17 cellular contexts compared by ENCODE assay signal in the genomic region with DNA sequence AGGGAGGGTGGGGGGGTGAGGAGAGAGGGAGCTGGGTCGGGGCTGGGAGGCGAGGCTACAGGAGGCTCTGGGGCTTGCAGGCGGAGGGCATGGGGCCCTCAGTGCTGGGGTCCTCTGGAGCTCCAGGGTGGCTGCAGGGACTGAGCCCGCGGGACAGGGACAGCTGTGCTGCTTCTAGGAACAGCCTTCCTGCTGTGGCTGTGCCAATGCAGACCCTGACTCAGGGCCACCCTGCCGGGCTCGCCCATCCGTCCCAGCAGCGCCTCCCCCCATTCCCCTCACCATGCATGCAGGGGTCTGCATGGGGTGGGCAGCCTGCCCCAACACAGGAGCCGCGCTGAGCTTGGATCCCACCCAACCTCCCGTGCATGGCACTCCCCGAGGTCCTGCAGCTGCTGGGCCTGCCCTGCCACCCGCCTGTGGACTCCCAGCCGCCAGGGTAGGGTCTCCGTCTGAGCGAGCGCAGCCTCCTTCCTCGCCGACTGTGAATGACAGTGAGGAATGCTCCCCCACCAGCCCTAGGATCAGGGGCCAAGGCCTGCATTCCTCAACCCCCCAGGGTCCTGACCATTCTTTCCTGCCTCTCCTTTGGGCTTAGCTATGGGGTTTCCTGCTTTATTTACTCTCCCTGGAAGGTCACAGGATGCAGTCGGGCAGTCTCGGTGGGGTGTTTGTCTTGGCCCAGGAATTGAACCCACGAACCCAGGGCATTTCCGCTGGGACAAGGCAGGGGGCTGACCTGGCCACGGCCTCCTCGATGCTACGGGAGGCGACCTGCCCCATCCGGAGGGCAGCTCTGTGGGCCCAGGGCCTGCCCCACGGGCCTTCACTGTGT. TPM values are rescaled to one million over a fixed set of nuclear protein-coding genes. Genes with fewer than 3 reads are reported as not detected.
DNase-seq lines count a peak whose midpoint lies in the region; ATAC-seq and TF ChIP-seq lines count a peak whose summit lies in the region.
"Had no signal": no experiment of that assay in that cellular context is flagged by ENCODE, and none has a peak within 500 bp of the region (broad histone marks: within the 10 kb centered on the region; RNA-seq: fewer than 3 reads in every experiment).

No MANE protein-coding gene starts in this region.

- no peak for TF ChIP-seq EP300 in SK-N-SH (IDR thresholded peaks at IDR 0.05; ENCODE audit: borderline replicate concordance in 1 of 2, low read depth in 1 of 2, low read length in 1 of 2)

- no peaks in the 10 kb centered on the region for H3K9me2 ChIP-seq in SK-N-SH

- peaks cover 6% of the 10 kb centered on the region for H3K27me3 Mint-ChIP-seq in endothelial cell (ENCODE audit: unreplicated experiment)
- H3K27me3 Mint-ChIP-seq: activated B cell treated with CpG ODN at 0.5 μM for 24 hours; CD4-positive, alpha-beta memory T cell had no signal

- H3K4me2 ChIP-seq in SK-N-SH, result no peak overlapping the region

- H3K9me3 Mint-ChIP-seq in endothelial cell (ENCODE audit: unreplicated experiment), result no peaks in the 10 kb centered on the region
- H3K9me3 Mint-ChIP-seq: activated B cell treated with CpG ODN at 0.5 μM for 24 hours; CD4-positive, alpha-beta memory T cell had no signal

- intact Hi-C loops in left lung (cut with DNase I) (no loop called here), spleen (cut with DNase I; ENCODE audit: low total_unique reads) (no loop called here), thyroid gland (cut with DNase I) (no loop called here)

- TF ChIP-seq CTCF in SK-N-SH (IDR thresholded peaks at IDR 0.05), result no peak
- no peak for TF ChIP-seq CTCF in endothelial cell (IDR thresholded peaks at IDR 0.05; ENCODE audit: unreplicated experiment)
- TF ChIP-seq CTCF in left lung (IDR thresholded peaks at IDR 0.05), result no peak
- no peak for TF ChIP-seq CTCF in spleen (IDR thresholded peaks at IDR 0.05 in 8 of 11, conservative IDR thresholded peaks at IDR 0.05 in 3 of 11)
- TF ChIP-seq CTCF in thyroid gland (IDR thresholded peaks at IDR 0.05), result no peak

- WGBS in SK-N-SH (ENCODE audit: low lambda C conversion rate), result 88% methylated on average over 17 of the region's 30 CpGs
- WGBS in spleen, 5 donors, result 69 to 81% (median 75%) methylated on average over 23 to 30 of the region's 30 CpGs
- 68 to 83% methylated on average over 11 to 18 of the region's 30 CpGs for WGBS in thyroid gland, 2 donors

- H3K79me2 ChIP-seq in SK-N-SH (ENCODE audit: insufficient read depth), result no peaks in the 10 kb centered on the region

- H3K4me3 Mint-ChIP-seq in endothelial cell (ENCODE audit: unreplicated experiment), result no peak overlapping the region
- H3K4me3 Mint-ChIP-seq: activated B cell treated with CpG ODN at 0.5 μM for 24 hours had no signal

- POLR2A ChIA-PET in SK-N-SH (lab: Yijun Ruan, JAX), result interaction anchor here (0.6 kb wide), 1 partner anchor 97 kb away, joined by 3 read pairs; no protein-coding TSS in a partner anchor

- H3K4me1 ChIP-seq in SK-N-SH (ENCODE audit: control insufficient read depth in 1 of 2, insufficient read depth in 2 of 2, low read depth in 1 of 2, low read length in 1 of 2), result peaks cover 0 to 9% of the 10 kb centered on the region in 2 experiments; a peak in 1 of 4 replicates
- peaks cover 11 to 52% of the 10 kb centered on the region in 2 donors for H3K4me1 ChIP-seq in left lung
- H3K4me1 ChIP-seq in spleen, result peaks cover 13 to 67% (median 50%) of the 10 kb centered on the region in 6 donors
- peaks cover 11 to 63% of the 10 kb centered on the region in 2 donors for H3K4me1 ChIP-seq in thyroid gland

- no peaks in the 10 kb centered on the region for H3K9me3 ChIP-seq in SK-N-SH
- H3K9me3 ChIP-seq in left lung, result no peaks in the 10 kb centered on the region
- no peaks in the 10 kb centered on the region for H3K9me3 ChIP-seq in spleen
- H3K9me3 ChIP-seq in thyroid gland, result no peaks in the 10 kb centered on the region
- H3K9me3 ChIP-seq: breast epithelium, Peyer's patch had no signal

- no peaks in the 10 kb centered on the region for H3F3A ChIP-seq in SK-N-SH (replicated peaks; ENCODE audit: insufficient read depth)

- no peak overlapping the region for H3K27ac ChIP-seq in SK-N-SH (ENCODE audit: low read depth in 2 of 2, low read length in 1 of 2)
- H3K27ac ChIP-seq in left lung, result no peak overlapping the region
- peak overlapping the region in 3 of 8 donors; percentile 43 to 75 (median 46) for H3K27ac ChIP-seq in spleen
- no peak overlapping the region for H3K27ac ChIP-seq in thyroid gland
- H3K27ac ChIP-seq: 22Rv1 had no signal

- H3K9ac ChIP-seq in SK-N-SH, result no peak overlapping the region

- peaks cover 3% of the 10 kb centered on the region for H3K36me3 Mint-ChIP-seq in endothelial cell (ENCODE audit: low read depth, unreplicated experiment)
- H3K36me3 Mint-ChIP-seq: CD4-positive, alpha-beta memory T cell had no signal

- no peak overlapping the region for H3K27ac Mint-ChIP-seq in endothelial cell (ENCODE audit: unreplicated experiment)
- H3K27ac Mint-ChIP-seq: activated B cell treated with CpG ODN at 0.5 μM for 24 hours; CD4-positive, alpha-beta memory T cell had no signal

- no peaks in the 10 kb centered on the region for H3K36me3 ChIP-seq in SK-N-SH (replicated peaks in 1 of 2; ENCODE audit: control insufficient read depth in 1 of 2, insufficient read depth in 2 of 2, low read length in 1 of 2)
- no peaks in the 10 kb centered on the region for H3K36me3 ChIP-seq in left lung
- H3K36me3 ChIP-seq in spleen, result peaks cover 0 to 20% (median 0%) of the 10 kb centered on the region in 6 donors
- H3K36me3 ChIP-seq in thyroid gland, result no peaks in the 10 kb centered on the region
- H3K36me3 ChIP-seq: breast epithelium had no signal

- peaks cover 19% of the 10 kb centered on the region for H3K4me1 Mint-ChIP-seq in endothelial cell (ENCODE audit: unreplicated experiment)
- H3K4me1 Mint-ChIP-seq: activated B cell treated with CpG ODN at 0.5 μM for 24 hours had no signal

- DNase-seq in SK-N-SH, result peak; percentile 27
- peak; percentile 34 for DNase-seq in endothelial cell (ENCODE audit: low spot score)
- peak; percentile 27 to 71 for DNase-seq in left lung
- DNase-seq in spleen, result peak; percentile 75
- DNase-seq in thyroid gland, result no peak
- DNase-seq in midbrain (lab: John Stamatoyannopoulos, UW), result no peak
- DNase-seq in activated effector memory CD4-positive, alpha-beta T cell treated with Interleukin-2 at 50 U/mL for 16 hours, result no peak
- DNase-seq: activated B cell treated with CpG ODN at 0.5 μM for 24 hours; activated naive CD4-positive, alpha-beta T cell; CD4-positive, alpha-beta memory T cell; effector CD8-positive, alpha-beta T cell; NCI-H1694 treated with DMSO at 0.1 percent for 48 hours; NCI-H510A treated with DMSO at 0.1 percent for 48 hours had no signal

- ATAC-seq in SK-N-SH treated with all-trans-retinoic acid at 6 μM for 48 hours (no peak), left lung (no peak)

- H2AFZ ChIP-seq in SK-N-SH (ENCODE audit: low read depth), result no peak overlapping the region

- TF ChIP-seq RAD21 in SK-N-SH (IDR thresholded peaks at IDR 0.05; ENCODE audit: low read length), result no peak

- CTCF ChIA-PET in SK-N-SH (lab: Yijun Ruan, JAX), result interaction anchor here (0.7 to 22.5 kb wide), 8 partner anchors 8 to 382 kb away, joined by 3 to 511 read pairs (median 4); a partner anchor contains a TSS

- no peak overlapping the region for H3K4me3 ChIP-seq in SK-N-SH (ENCODE audit: low read depth in 2 of 2, low read length in 1 of 2)
- no peak overlapping the region for H3K4me3 ChIP-seq in left lung
- no peak overlapping the region for H3K4me3 ChIP-seq in spleen
- no peak overlapping the region for H3K4me3 ChIP-seq in thyroid gland (replicated peaks in 1 of 3)
- H3K4me3 ChIP-seq: breast epithelium, Peyer's patch had no signal

- TF ChIP-seq POLR2A in spleen (IDR thresholded peaks at IDR 0.05) (no peak), thyroid gland (IDR thresholded peaks at IDR 0.05) (no peak)

- H4K20me1 ChIP-seq in SK-N-SH (ENCODE audit: insufficient read depth), result peaks cover 8% of the 10 kb centered on the region; the same call in 1 of the 2 replicates

- H3K27me3 ChIP-seq in SK-N-SH (ENCODE audit: insufficient read depth) (no peaks in the 10 kb centered on the region), left lung (no peaks in the 10 kb centered on the region), spleen (replicated peaks in 1 of 7) (no peaks in the 10 kb centered on the region), thyroid gland (no peaks in the 10 kb centered on the region)
- H3K27me3 ChIP-seq: breast epithelium, Peyer's patch had no signal

TF ChIP-seq in SK-N-SH, 30 proteins besides CTCF, POLR2A, EP300 and RAD21 (continues in another document):
- no peak for TF ChIP-seq FOXM1 (IDR thresholded peaks at IDR 0.05; ENCODE audit: low read depth)

TF ChIP-seq in SK-N-SH treated with all-trans-retinoic acid at 6 μM for 48 hours, 23 proteins besides CTCF, POLR2A, EP300 and RAD21:
- TF ChIP-seq OSR1 (CRISPR knock-in tag; IDR thresholded peaks at IDR 0.05) (no peak), GLIS3 (CRISPR knock-in tag; IDR thresholded peaks at IDR 0.05) (no peak), ARNTL (CRISPR knock-in tag; IDR thresholded peaks at IDR 0.05; ENCODE audit: borderline replicate concordance, low read depth) (no peak)

RNA-seq across cellular contexts. Expression of a gene that starts 23.4 kb away (rescaled TPM):
- polyA plus RNA-seq in SK-N-SH (2012; rRNA removed), result 9.1 and 9.5 TPM in 2 replicates
- polyA plus RNA-seq in SK-N-SH (2012; cell fraction: cytosol; rRNA removed), result 10.7 and 12.3 TPM in 2 replicates
- 6.8 and 9.6 TPM in 2 replicates for polyA plus RNA-seq in SK-N-SH (2012; cell fraction: nucleus; rRNA removed)
- total RNA-seq in endothelial cell (ENCODE audit: unreplicated experiment), result 20.7 TPM
- total RNA-seq in left lung, result 10 to 100 TPM; 18.3 to 26.4 TPM
- 10 to 100 TPM; 14.2 to 21.1 (median 16.5) TPM for total RNA-seq in spleen
- 10 to 100 TPM in 1 of 3 donors, 1 to 10 TPM in 2; 9.3 to 15.6 (median 9.9) TPM for polyA plus RNA-seq in spleen
- total RNA-seq in thyroid gland, result 10 to 100 TPM; 19.8 to 33.8 (median 26.7) TPM

Comparison
In these comparisons a context has a peak if more than half of its experiments do, and no peak if none do; other contexts are left out.
1. DNase-seq: peak in SK-N-SH (single experiment), endothelial cell (single experiment), left lung (2 of 2) and spleen (single experiment); none in thyroid gland (0 of 2), midbrain (single experiment) and activated effector memory CD4-positive, alpha-beta T cell treated with Interleukin-2 at 50 U/mL for 16 hours (single experiment).